9 cellular contexts compared by ENCODE assay signal in genomic region chr18:70290482-70291294, GRCh38. TPM values are rescaled to one million over a fixed set of nuclear protein-coding genes. Genes with fewer than 3 reads are reported as not detected.
DNase-seq lines count a peak whose midpoint lies in the region; ATAC-seq, FAIRE-seq and TF ChIP-seq lines count a peak whose summit lies in the region.
"Had no signal": no experiment of that assay in that cellular context is flagged by ENCODE, and none has a peak within 500 bp of the region (broad histone marks: within the 10 kb centered on the region; RNA-seq: fewer than 3 reads in every experiment).

No MANE protein-coding gene starts in this region.

- H3K4me3 Mint-ChIP-seq in activated T-cell treated with anti-CD3 and anti-CD28 coated beads, Interleukin-2, amount 50 U/mL, for 24 hours: peak overlapping the region; percentile 81

- DNase-seq in activated T-cell treated with anti-CD3 and anti-CD28 coated beads, Interleukin-2, amount 50 U/mL, for 24 hours: no peak
- DNase-seq in activated T-cell treated with anti-CD3 and anti-CD28 coated beads for 4 hours: no peak
- DNase-seq in adipocyte (ENCODE audit: low read depth): no peak
- no peak for DNase-seq in kidney epithelial cell (ENCODE audit: low read depth)
- DNase-seq in substantia nigra (lab: John Stamatoyannopoulos, UW): no peak
- no peak for DNase-seq in mucosa of gallbladder (ENCODE audit: low spot score)
- DNase-seq in D721Med (ENCODE audit: insufficient read length, low spot score): no peak
- DNase-seq: effector CD8-positive, alpha-beta T cell had no signal

- no peak overlapping the region for H3K27ac Mint-ChIP-seq in activated T-cell treated with anti-CD3 and anti-CD28 coated beads, Interleukin-2, amount 50 U/mL, for 24 hours

- H3K27me3 Mint-ChIP-seq in activated T-cell treated with anti-CD3 and anti-CD28 coated beads, Interleukin-2, amount 50 U/mL, for 24 hours: peaks cover 57% of the 10 kb centered on the region

- TF ChIP-seq CTCF in kidney epithelial cell (IDR thresholded peaks at IDR 0.05; ENCODE audit: insufficient read depth, low read length, poor library complexity, severe bottlenecking) (no peak), D721Med (IDR thresholded peaks at IDR 0.05; ENCODE audit: insufficient read depth, missing control alignments) (no peak)

- H3K27me3 ChIP-seq in adipocyte (replicated peaks; ENCODE audit: control insufficient read depth, insufficient read depth, low read length) (no peaks in the 10 kb centered on the region), kidney epithelial cell (ENCODE audit: control insufficient read depth, insufficient read depth, low read length) (no peaks in the 10 kb centered on the region)

- no peaks in the 10 kb centered on the region for H3K9me3 Mint-ChIP-seq in activated T-cell treated with anti-CD3 and anti-CD28 coated beads, Interleukin-2, amount 50 U/mL, for 24 hours

- peak overlapping the region; percentile 61 for H3K27ac ChIP-seq in substantia nigra (ENCODE audit: low read depth, low read length, poor library complexity, severe bottlenecking)

- no peaks in the 10 kb centered on the region for H3K9me3 ChIP-seq in adipocyte (ENCODE audit: control insufficient read depth, low read length)

- no peak for FAIRE-seq in D721Med (lab: Jason Lieb, UNC)

- H3K36me3 Mint-ChIP-seq in activated T-cell treated with anti-CD3 and anti-CD28 coated beads, Interleukin-2, amount 50 U/mL, for 24 hours (ENCODE audit: low read depth): peaks cover 2% of the 10 kb centered on the region

- H3K9ac ChIP-seq in adipocyte (ENCODE audit: low read length): peak overlapping the region; percentile 95

- H3K36me3 ChIP-seq in adipocyte (ENCODE audit: control insufficient read depth, insufficient read depth, low read length, severe bottlenecking) (no peaks in the 10 kb centered on the region), kidney epithelial cell (ENCODE audit: control insufficient read depth, insufficient read depth, low read length) (no peaks in the 10 kb centered on the region)

- peaks cover 19% of the 10 kb centered on the region for H3K4me1 Mint-ChIP-seq in activated T-cell treated with anti-CD3 and anti-CD28 coated beads, Interleukin-2, amount 50 U/mL, for 24 hours (ENCODE audit: low read depth)

- no peak for ATAC-seq in GM21381 (IDR thresholded peaks at IDR 0.05; ENCODE audit: unreplicated experiment)

- peaks cover 35% of the 10 kb centered on the region for H3K4me1 ChIP-seq in adipocyte (ENCODE audit: control insufficient read depth, insufficient read depth, low read length)

- H3K4me3 ChIP-seq in adipocyte (ENCODE audit: low read length) (peak overlapping the region; percentile 95), kidney epithelial cell (ENCODE audit: low read depth, low read length) (peak overlapping the region; percentile 59)

RNA-seq across cellular contexts. Expression of gene SOCS6, which starts 1.8 kb away (rescaled TPM):
- total RNA-seq in kidney epithelial cell (24.5 and 26.0 TPM in 2 replicates), mucosa of gallbladder (29.9 TPM)
